ENCODE assay signal across 12 cellular contexts in genomic region chr21:37198989-37199924, GRCh38.
A peak's percentile ranks its signal among the peaks of the same experiment; 100 is the strongest.
DNase-seq lines count a peak whose midpoint lies in the region; ATAC-seq and TF ChIP-seq lines count a peak whose summit lies in the region.
"Had no signal": no experiment of that assay in that cellular context is flagged by ENCODE, and none has a peak within 500 bp of the region (broad histone marks: within the 10 kb centered on the region; RNA-seq: fewer than 3 reads in every experiment).

No MANE protein-coding gene starts in this region.

- ATAC-seq in left colon (peak; percentile 65), HG03139 (IDR thresholded peaks at IDR 0.05; ENCODE audit: unreplicated experiment) (no peak), HG02938 (IDR thresholded peaks at IDR 0.05; ENCODE audit: unreplicated experiment) (no peak)
- ATAC-seq: activated CD4-positive, alpha-beta T cell treated with anti-CD3 and anti-CD28 coated beads for 36 hours; K562; left lung had no signal

- TF ChIP-seq CTCF in choroid plexus epithelial cell (conservative IDR thresholded peaks at IDR 0.05; ENCODE audit: low read depth, low read length) = no peak

- H3K4me3 ChIP-seq in choroid plexus epithelial cell (ENCODE audit: low read depth, low read length) = no peak overlapping the region
- H3K4me3 ChIP-seq: K562, left lung, upper lobe of left lung had no signal

- intact Hi-C loops in left colon (cut with DNase I, micrococcal nuclease) = no loop called here

- DNase-seq in A172 (ENCODE audit: low spot score) (peak; percentile 66), NCI-H1048 (lab: John Stamatoyannopoulos, UW) (peak; percentile 28), choroid plexus epithelial cell (ENCODE audit: low read depth) (peak; percentile 60), left colon (no peak), SHP77 treated with DMSO at 0.1 percent for 48 hours (lab: John Stamatoyannopoulos, UW) (no peak), NCI-H526 (lab: John Stamatoyannopoulos, UW) (no peak)
- DNase-seq: activated CD4-positive, alpha-beta T cell treated with anti-CD3 and anti-CD28 coated beads for 36 hours; left lung; upper lobe of left lung had no signal

Comparison
In these comparisons a context has a peak if more than half of its experiments do, and no peak if none do; other contexts are left out.
1. DNase-seq: peak in A172 (single experiment), NCI-H1048 (single experiment) and choroid plexus epithelial cell (single experiment); none in left colon (0 of 2), SHP77 treated with DMSO at 0.1 percent for 48 hours (single experiment) and NCI-H526 (0 of 2).